ENCODE assay signal across 1 cellular context in the genomic region with DNA sequence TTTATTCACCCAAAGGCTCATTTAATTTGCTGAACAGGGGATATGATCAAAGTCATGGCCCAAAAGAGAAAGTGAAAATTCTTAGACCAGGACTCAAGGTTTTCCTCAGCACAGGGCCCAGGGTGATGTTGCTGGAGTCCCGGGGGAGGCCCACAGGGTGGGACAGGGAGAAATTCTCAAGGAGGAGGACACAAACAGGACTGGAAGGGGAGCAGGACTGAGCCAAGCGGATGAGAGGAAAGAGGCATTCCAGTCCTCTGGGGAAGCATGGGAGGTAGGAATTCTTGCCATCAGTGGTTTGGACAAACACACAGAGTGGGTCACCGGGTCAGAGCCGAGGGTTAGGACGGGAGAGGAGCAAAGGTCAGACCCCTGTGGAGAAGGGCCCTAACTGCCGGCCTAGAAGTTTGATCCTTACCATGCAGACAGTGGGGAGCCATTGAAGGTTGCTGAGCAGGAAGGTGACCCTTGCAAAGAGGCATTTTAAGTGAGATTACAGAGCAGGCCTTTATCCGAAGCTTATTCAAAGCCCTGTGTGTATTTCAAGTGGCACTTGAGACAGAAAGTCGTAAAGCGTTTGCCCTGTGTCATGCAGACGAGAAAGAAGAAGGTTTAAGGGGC.
TF ChIP-seq lines count a peak whose summit lies in the region.

No MANE protein-coding gene starts in this region.

TF ChIP-seq in HepG2, 621 proteins besides CTCF, POLR2A, EP300 and RAD21 (continued from another document and continues in another):
- TF ChIP-seq ZNF7 (CRISPR knock-in tag; IDR thresholded peaks at IDR 0.05) (no peak), ZNF263 (CRISPR knock-in tag; IDR thresholded peaks at IDR 0.05) (peak; percentile 75), ZMYM2 (CRISPR knock-in tag; IDR thresholded peaks at IDR 0.05) (peak; percentile 36; the same call in 1 of the 2 replicates), ZMYM4 (CRISPR knock-in tag; IDR thresholded peaks at IDR 0.05) (peak; percentile 83), ZNF207 (IDR thresholded peaks at IDR 0.05; ENCODE audit: borderline replicate concordance) (no peak), KDM5B (CRISPR knock-in tag; IDR thresholded peaks at IDR 0.05; ENCODE audit: borderline replicate concordance) (no peak), FOXO1 (CRISPR knock-in tag; IDR thresholded peaks at IDR 0.05) (peak; percentile 36; the same call in 1 of the 2 replicates), TFDP1 (CRISPR knock-in tag; IDR thresholded peaks at IDR 0.05; ENCODE audit: borderline replicate concordance) (peak; percentile 27; the same call in 1 of the 2 replicates), ARID3A (IDR thresholded peaks at IDR 0.05; ENCODE audit: low read depth, low read length) (no peak), SMARCC2 (IDR thresholded peaks at IDR 0.05) (no peak), GMEB2 (CRISPR knock-in tag; IDR thresholded peaks at IDR 0.05; ENCODE audit: low read depth) (no peak), MIER3 (CRISPR knock-in tag; IDR thresholded peaks at IDR 0.05; ENCODE audit: borderline replicate concordance) (peak; percentile 52; the same call in 1 of the 2 replicates), ZNF20 (CRISPR knock-in tag; IDR thresholded peaks at IDR 0.05) (no peak), SMC3 (IDR thresholded peaks at IDR 0.05; ENCODE audit: low read length) (peak; percentile 30; the same call in 1 of the 2 replicates), ATF3 (CRISPR knock-in tag; IDR thresholded peaks at IDR 0.05) (no peak), MLXIP (CRISPR knock-in tag; IDR thresholded peaks at IDR 0.05; ENCODE audit: borderline replicate concordance) (no peak), TAF15 (IDR thresholded peaks at IDR 0.05; ENCODE audit: low read depth, low read length, poor library complexity, severe bottlenecking) (no peak), NFE2L1 (CRISPR knock-in tag; IDR thresholded peaks at IDR 0.05; ENCODE audit: borderline replicate concordance) (no peak), PHF21A (CRISPR knock-in tag; IDR thresholded peaks at IDR 0.05) (peak; percentile 83), SRF (IDR thresholded peaks at IDR 0.05; ENCODE audit: low read depth, low read length) (no peak), EZH2 (conservative IDR thresholded peaks at IDR 0.05; ENCODE audit: low read depth, low read length) (no peak), CHCHD3 (CRISPR knock-in tag; IDR thresholded peaks at IDR 0.05) (no peak), NFRKB (IDR thresholded peaks at IDR 0.05) (no peak), ZNF331 (CRISPR knock-in tag; IDR thresholded peaks at IDR 0.05) (peak; percentile 76), THAP7 (CRISPR knock-in tag; IDR thresholded peaks at IDR 0.05) (no peak), CC2D1A (CRISPR knock-in tag; IDR thresholded peaks at IDR 0.05) (no peak), ZNF747 (CRISPR knock-in tag; IDR thresholded peaks at IDR 0.05; ENCODE audit: borderline replicate concordance) (no peak), FOSL2 (CRISPR knock-in tag; IDR thresholded peaks at IDR 0.05) (peak; percentile 67)
- TF ChIP-seq, protein P1, sequence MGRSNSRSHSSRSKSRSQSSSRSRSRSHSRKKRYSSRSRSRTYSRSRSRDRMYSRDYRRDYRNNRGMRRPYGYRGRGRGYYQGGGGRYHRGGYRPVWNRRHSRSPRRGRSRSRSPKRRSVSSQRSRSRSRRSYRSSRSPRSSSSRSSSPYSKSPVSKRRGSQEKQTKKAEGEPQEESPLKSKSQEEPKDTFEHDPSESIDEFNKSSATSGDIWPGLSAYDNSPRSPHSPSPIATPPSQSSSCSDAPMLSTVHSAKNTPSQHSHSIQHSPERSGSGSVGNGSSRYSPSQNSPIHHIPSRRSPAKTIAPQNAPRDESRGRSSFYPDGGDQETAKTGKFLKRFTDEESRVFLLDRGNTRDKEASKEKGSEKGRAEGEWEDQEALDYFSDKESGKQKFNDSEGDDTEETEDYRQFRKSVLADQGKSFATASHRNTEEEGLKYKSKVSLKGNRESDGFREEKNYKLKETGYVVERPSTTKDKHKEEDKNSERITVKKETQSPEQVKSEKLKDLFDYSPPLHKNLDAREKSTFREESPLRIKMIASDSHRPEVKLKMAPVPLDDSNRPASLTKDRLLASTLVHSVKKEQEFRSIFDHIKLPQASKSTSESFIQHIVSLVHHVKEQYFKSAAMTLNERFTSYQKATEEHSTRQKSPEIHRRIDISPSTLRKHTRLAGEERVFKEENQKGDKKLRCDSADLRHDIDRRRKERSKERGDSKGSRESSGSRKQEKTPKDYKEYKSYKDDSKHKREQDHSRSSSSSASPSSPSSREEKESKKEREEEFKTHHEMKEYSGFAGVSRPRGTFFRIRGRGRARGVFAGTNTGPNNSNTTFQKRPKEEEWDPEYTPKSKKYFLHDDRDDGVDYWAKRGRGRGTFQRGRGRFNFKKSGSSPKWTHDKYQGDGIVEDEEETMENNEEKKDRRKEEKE (IDR thresholded peaks at IDR 0.05): no peak
- TF ChIP-seq, protein P2, sequence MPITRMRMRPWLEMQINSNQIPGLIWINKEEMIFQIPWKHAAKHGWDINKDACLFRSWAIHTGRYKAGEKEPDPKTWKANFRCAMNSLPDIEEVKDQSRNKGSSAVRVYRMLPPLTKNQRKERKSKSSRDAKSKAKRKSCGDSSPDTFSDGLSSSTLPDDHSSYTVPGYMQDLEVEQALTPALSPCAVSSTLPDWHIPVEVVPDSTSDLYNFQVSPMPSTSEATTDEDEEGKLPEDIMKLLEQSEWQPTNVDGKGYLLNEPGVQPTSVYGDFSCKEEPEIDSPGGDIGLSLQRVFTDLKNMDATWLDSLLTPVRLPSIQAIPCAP (CRISPR knock-in tag; IDR thresholded peaks at IDR 0.05; ENCODE audit: low read depth): 0 out of 2 replicates have a peak, but pooled peaks have one; percentile 58
- TF ChIP-seq, protein P3, sequence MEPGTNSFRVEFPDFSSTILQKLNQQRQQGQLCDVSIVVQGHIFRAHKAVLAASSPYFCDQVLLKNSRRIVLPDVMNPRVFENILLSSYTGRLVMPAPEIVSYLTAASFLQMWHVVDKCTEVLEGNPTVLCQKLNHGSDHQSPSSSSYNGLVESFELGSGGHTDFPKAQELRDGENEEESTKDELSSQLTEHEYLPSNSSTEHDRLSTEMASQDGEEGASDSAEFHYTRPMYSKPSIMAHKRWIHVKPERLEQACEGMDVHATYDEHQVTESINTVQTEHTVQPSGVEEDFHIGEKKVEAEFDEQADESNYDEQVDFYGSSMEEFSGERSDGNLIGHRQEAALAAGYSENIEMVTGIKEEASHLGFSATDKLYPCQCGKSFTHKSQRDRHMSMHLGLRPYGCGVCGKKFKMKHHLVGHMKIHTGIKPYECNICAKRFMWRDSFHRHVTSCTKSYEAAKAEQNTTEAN (CRISPR knock-in tag; conservative IDR thresholded peaks at IDR 0.05): no peak
- TF ChIP-seq, protein P4, sequence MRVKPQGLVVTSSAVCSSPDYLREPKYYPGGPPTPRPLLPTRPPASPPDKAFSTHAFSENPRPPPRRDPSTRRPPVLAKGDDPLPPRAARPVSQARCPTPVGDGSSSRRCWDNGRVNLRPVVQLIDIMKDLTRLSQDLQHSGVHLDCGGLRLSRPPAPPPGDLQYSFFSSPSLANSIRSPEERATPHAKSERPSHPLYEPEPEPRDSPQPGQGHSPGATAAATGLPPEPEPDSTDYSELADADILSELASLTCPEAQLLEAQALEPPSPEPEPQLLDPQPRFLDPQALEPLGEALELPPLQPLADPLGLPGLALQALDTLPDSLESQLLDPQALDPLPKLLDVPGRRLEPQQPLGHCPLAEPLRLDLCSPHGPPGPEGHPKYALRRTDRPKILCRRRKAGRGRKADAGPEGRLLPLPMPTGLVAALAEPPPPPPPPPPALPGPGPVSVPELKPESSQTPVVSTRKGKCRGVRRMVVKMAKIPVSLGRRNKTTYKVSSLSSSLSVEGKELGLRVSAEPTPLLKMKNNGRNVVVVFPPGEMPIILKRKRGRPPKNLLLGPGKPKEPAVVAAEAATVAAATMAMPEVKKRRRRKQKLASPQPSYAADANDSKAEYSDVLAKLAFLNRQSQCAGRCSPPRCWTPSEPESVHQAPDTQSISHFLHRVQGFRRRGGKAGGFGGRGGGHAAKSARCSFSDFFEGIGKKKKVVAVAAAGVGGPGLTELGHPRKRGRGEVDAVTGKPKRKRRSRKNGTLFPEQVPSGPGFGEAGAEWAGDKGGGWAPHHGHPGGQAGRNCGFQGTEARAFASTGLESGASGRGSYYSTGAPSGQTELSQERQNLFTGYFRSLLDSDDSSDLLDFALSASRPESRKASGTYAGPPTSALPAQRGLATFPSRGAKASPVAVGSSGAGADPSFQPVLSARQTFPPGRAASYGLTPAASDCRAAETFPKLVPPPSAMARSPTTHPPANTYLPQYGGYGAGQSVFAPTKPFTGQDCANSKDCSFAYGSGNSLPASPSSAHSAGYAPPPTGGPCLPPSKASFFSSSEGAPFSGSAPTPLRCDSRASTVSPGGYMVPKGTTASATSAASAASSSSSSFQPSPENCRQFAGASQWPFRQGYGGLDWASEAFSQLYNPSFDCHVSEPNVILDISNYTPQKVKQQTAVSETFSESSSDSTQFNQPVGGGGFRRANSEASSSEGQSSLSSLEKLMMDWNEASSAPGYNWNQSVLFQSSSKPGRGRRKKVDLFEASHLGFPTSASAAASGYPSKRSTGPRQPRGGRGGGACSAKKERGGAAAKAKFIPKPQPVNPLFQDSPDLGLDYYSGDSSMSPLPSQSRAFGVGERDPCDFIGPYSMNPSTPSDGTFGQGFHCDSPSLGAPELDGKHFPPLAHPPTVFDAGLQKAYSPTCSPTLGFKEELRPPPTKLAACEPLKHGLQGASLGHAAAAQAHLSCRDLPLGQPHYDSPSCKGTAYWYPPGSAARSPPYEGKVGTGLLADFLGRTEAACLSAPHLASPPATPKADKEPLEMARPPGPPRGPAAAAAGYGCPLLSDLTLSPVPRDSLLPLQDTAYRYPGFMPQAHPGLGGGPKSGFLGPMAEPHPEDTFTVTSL (CRISPR knock-in tag; IDR thresholded peaks at IDR 0.05; ENCODE audit: borderline replicate concordance): peak; percentile 46; the same call in 1 of the 2 replicates
